ENCODE assay signal across 1 cellular context in the genomic region with DNA sequence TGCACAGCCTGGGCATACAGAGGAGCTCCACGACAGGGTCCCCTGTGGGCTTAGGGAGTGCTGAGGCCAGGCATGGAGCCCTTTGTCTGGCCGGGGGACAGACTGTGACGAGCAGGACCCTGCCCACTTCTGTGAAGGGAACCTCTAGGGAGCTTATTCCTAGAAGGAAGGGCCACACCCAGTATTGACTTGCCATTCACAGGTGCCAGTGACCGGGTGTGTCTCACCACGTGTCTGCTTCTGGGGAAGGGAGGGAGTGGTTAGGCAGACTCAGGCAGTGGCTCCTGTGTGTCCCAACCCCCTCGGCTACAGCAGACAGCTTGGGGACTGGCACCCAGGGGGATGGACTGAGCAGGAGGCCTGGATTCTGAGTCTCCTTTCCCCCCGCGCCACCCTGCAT.
TF ChIP-seq lines count a peak whose summit lies in the region.

No MANE protein-coding gene starts in this region.

TF ChIP-seq in GM12878, 131 proteins besides CTCF, POLR2A, EP300 and RAD21:
- TF ChIP-seq GABPA (IDR thresholded peaks at IDR 0.05; ENCODE audit: low read depth) (no peak), BHLHE40 (IDR thresholded peaks at IDR 0.05; ENCODE audit: borderline replicate concordance in 1 of 2, low read depth in 2 of 2, low read length in 1 of 2) (no peak)
- TF ChIP-seq, protein P1, sequence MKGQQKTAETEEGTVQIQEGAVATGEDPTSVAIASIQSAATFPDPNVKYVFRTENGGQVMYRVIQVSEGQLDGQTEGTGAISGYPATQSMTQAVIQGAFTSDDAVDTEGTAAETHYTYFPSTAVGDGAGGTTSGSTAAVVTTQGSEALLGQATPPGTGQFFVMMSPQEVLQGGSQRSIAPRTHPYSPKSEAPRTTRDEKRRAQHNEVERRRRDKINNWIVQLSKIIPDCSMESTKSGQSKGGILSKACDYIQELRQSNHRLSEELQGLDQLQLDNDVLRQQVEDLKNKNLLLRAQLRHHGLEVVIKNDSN (IDR thresholded peaks at IDR 0.05; ENCODE audit: borderline replicate concordance, extremely low read length, insufficient read depth, low read depth, low read length) = peak; percentile 23
